ENCODE assay signal across 36 cellular contexts in genomic region chr4:109870061-109870460, GRCh38. TPM values are rescaled to one million over a fixed set of nuclear protein-coding genes. Genes with fewer than 3 reads are reported as not detected.
"Had no signal": no experiment of that assay in that cellular context is flagged by ENCODE, and none has a peak within 500 bp of the region (broad histone marks: within the 10 kb centered on the region; RNA-seq: fewer than 3 reads in every experiment).

No MANE protein-coding gene starts in this region.

- H3K36me3 ChIP-seq: adrenal gland, brain microvascular endothelial cell, breast epithelium had no signal

- H3K27ac ChIP-seq: adrenal gland, body of pancreas, brain microvascular endothelial cell, breast epithelium, VCaP had no signal

- H3K27me3 ChIP-seq: adrenal gland, body of pancreas, brain microvascular endothelial cell, breast epithelium had no signal

- H3K9me3 ChIP-seq: adrenal gland, body of pancreas, breast epithelium had no signal

- H3K4me3 ChIP-seq: adrenal gland, body of pancreas, breast epithelium had no signal

- DNase-seq: activated CD4-positive, alpha-beta memory T cell treated with anti-CD3 and anti-CD28 coated beads, Interleukin-2, amount 10 ng/mL, durations not matched to agents 7 days and 5 days; activated CD4-positive, alpha-beta T cell treated with anti-CD3 and anti-CD28 coated beads for 1 hour; activated CD4-positive, alpha-beta T cell treated with anti-CD3 and anti-CD28 coated beads for 36 hours; activated CD4-positive, alpha-beta T cell treated with anti-CD3 and anti-CD28 coated beads for 48 hours; activated CD4-positive, alpha-beta T cell treated with anti-CD3 and anti-CD28 coated beads, Interleukin-2, amount 10 ng/mL, durations not matched to agents 7 days and 5 days; activated CD4-positive, alpha-beta T cell treated with anti-CD3 and anti-CD28 coated beads, Interleukin-2, amount 50 U/mL, for 48 hours; activated CD4-positive, CD25-positive, alpha-beta regulatory T cell; activated CD8-positive, alpha-beta memory T cell treated with anti-CD3 and anti-CD28 coated beads for 24 hours; activated CD8-positive, alpha-beta memory T cell treated with anti-CD3 and anti-CD28 coated beads, Interleukin-2, amount 10 ng/mL, durations not matched to agents 7 days and 5 days; activated CD8-positive, alpha-beta memory T cell treated with anti-CD3 and anti-CD28 coated beads, Interleukin-2, amount 50 U/mL, for 48 hours; activated CD8-positive, alpha-beta T cell treated with anti-CD3 and anti-CD28 coated beads, Interleukin-2, amount 10 ng/mL, durations not matched to agents 7 days and 5 days; activated effector memory CD4-positive, alpha-beta T cell treated with anti-CD3 and anti-CD28 coated beads, Interleukin-2, amount 50 U/mL, for 16 hours; activated gamma-delta T cell treated with Interleukin-2 at 50 U/mL for 16 hours; activated naive CD4-positive, alpha-beta T cell; activated naive CD4-positive, alpha-beta T cell treated with anti-CD3 and anti-CD28 coated beads for 36 hours; activated naive CD4-positive, alpha-beta T cell treated with anti-CD3 and anti-CD28 coated beads, Interleukin-2, amount 50 U/mL, for 16 hours; activated naive CD8-positive, alpha-beta T cell treated with anti-CD3 and anti-CD28 coated beads for 36 hours; activated T-cell treated with anti-CD3 and anti-CD28 coated beads, Interleukin-2, amount 50 U/mL, for 4 hours; activated T-cell treated with anti-CD3 and anti-CD28 coated beads, Interleukin-2, amount 50 U/mL, for 72 hours; adrenal gland; amniotic stem cell; aorta; body of pancreas; brain microvascular endothelial cell; central memory CD4-positive, alpha-beta T cell; SW 1271; T-helper 1 cell; T-helper 2 cell; T-helper 9 cell had no signal

- FAIRE-seq: astrocyte, TTC549 had no signal

- H3K4me1 ChIP-seq: adrenal gland, breast epithelium had no signal

RNA-seq across cellular contexts. Expression of gene LRIT3, which starts 22.2 kb away (rescaled TPM):
- total RNA-seq: activated T-helper 1 cell treated with anti-CD3 and anti-CD28 coated beads, Interleukin-12 subunit alpha, Interleukin-12 subunit beta, Interleukin-2, Interleukin-4 antibody, amounts not matched to agents 30 ng/mL and 10 ng/mL and 1 ng/mL, durations not matched to agents 14 hours and 24 hours and 36 hours; cardiac septum had no signal

RNA-seq across cellular contexts. Expression of gene RRH, which starts 42.3 kb away (rescaled TPM):
- total RNA-seq: activated naive CD4-positive, alpha-beta T cell treated with anti-CD3 and anti-CD28 coated beads for 36 hours; activated naive CD8-positive, alpha-beta T cell treated with anti-CD3 and anti-CD28 coated beads for 36 hours; body of pancreas had no signal
- polyA plus RNA-seq: aorta had no signal

RNA-seq across cellular contexts. Expression of gene EGF, which starts 42.6 kb away (rescaled TPM):
- total RNA-seq: activated CD4-positive, alpha-beta memory T cell treated with anti-CD3 and anti-CD28 coated beads, Interleukin-2, amount 10 ng/mL, durations not matched to agents 7 days and 5 days; activated CD4-positive, alpha-beta T cell treated with anti-CD3 and anti-CD28 coated beads, Interleukin-2, amount 10 ng/mL, durations not matched to agents 7 days and 5 days; activated CD8-positive, alpha-beta memory T cell treated with anti-CD3 and anti-CD28 coated beads, Interleukin-2, amount 10 ng/mL, durations not matched to agents 7 days and 5 days; activated CD8-positive, alpha-beta T cell treated with anti-CD3 and anti-CD28 coated beads, Interleukin-2, amount 10 ng/mL, durations not matched to agents 7 days and 5 days; activated naive CD4-positive, alpha-beta T cell treated with anti-CD3 and anti-CD28 coated beads for 36 hours; activated naive CD8-positive, alpha-beta T cell treated with anti-CD3 and anti-CD28 coated beads for 36 hours; activated T-cell treated with anti-CD3 and anti-CD28 coated beads, Interleukin-2, amount 50 U/mL, for 72 hours; activated T-helper 1 cell treated with anti-CD3 and anti-CD28 coated beads, Interleukin-12 subunit alpha, Interleukin-12 subunit beta, Interleukin-2, Interleukin-4 antibody, amounts not matched to agents 30 ng/mL and 10 ng/mL and 1 ng/mL, durations not matched to agents 14 hours and 24 hours and 36 hours; activated T-helper 17 cell treated with anti-CD3 and anti-CD28 coated beads, Interleukin-2, amount 50 U/mL, for 72 hours had no signal
